Comparison of ENCODE assay signal across 8 cellular contexts in genomic region chr20:53751394-53752368, GRCh38.
DNase-seq lines count a peak whose midpoint lies in the region; ATAC-seq and TF ChIP-seq lines count a peak whose summit lies in the region.

No MANE protein-coding gene starts in this region.

- peaks cover 79% of the 10 kb centered on the region for H3K4me1 Mint-ChIP-seq in activated T-cell treated with anti-CD3 and anti-CD28 coated beads, Interleukin-2, amount 50 U/mL, for 24 hours (ENCODE audit: low read depth)

- H3K4me3 ChIP-seq in HUES64 (ENCODE audit: low read length) (no peak overlapping the region), transverse colon (no peak overlapping the region)

- H3K27me3 Mint-ChIP-seq in activated T-cell treated with anti-CD3 and anti-CD28 coated beads, Interleukin-2, amount 50 U/mL, for 24 hours: no peaks in the 10 kb centered on the region

- peak overlapping the region; percentile 59 for H3K4me3 Mint-ChIP-seq in activated T-cell treated with anti-CD3 and anti-CD28 coated beads, Interleukin-2, amount 50 U/mL, for 24 hours

- 59% methylated on average over 9 of the region's 11 CpGs for WGBS in HUES64
- 28 to 31% methylated on average over 9 to 11 of the region's 11 CpGs for WGBS in transverse colon (ENCODE audit: low coverage in 1 of 2), 2 donors

- no peak for TF ChIP-seq EP300 in transverse colon (IDR thresholded peaks at IDR 0.05; ENCODE audit: low read depth)

- H3K9me3 Mint-ChIP-seq in activated T-cell treated with anti-CD3 and anti-CD28 coated beads, Interleukin-2, amount 50 U/mL, for 24 hours: no peaks in the 10 kb centered on the region

- H3K27ac ChIP-seq in HUES64 (ENCODE audit: low read depth, low read length) (peak overlapping the region; percentile 58), transverse colon (peak overlapping the region; percentile 71 to 79 (median 76))

- TF ChIP-seq CTCF in transverse colon (IDR thresholded peaks at IDR 0.05): no peak

- ATAC-seq in GM21390 (IDR thresholded peaks at IDR 0.05; ENCODE audit: unreplicated experiment) (peak; percentile 77), left colon (peak; percentile 36)

- no peak for TF ChIP-seq POLR2A in transverse colon (IDR thresholded peaks at IDR 0.05)

- intact Hi-C loops in left colon (cut with DNase I, micrococcal nuclease): no loop called here
- intact Hi-C loops in transverse colon (cut with DNase I; ENCODE audit: low total_unique reads): no loop called here
- intact Hi-C loops in posterior cingulate gyrus (cut with DNase I): no loop called here

- in situ Hi-C loops in transverse colon (cut with MboI; ENCODE audit: low pct_ligation_motif_present in 1 of 4, low pct_unique_long_range_greater_than_20kb in 1 of 4, low sequenced_read_pairs in 3 of 4): no loop called here

- no peaks in the 10 kb centered on the region for H3K36me3 Mint-ChIP-seq in activated T-cell treated with anti-CD3 and anti-CD28 coated beads, Interleukin-2, amount 50 U/mL, for 24 hours (ENCODE audit: low read depth)

- H3K27ac Mint-ChIP-seq in activated T-cell treated with anti-CD3 and anti-CD28 coated beads, Interleukin-2, amount 50 U/mL, for 24 hours: peak overlapping the region; percentile 98

- DNase-seq in EL: peak; percentile 37
- peak; percentile 36 for DNase-seq in activated T-cell treated with anti-CD3 and anti-CD28 coated beads, Interleukin-2, amount 50 U/mL, for 24 hours
- DNase-seq in left colon: peak in 1 of 2 donors; percentile 27
- peak; percentile 26 for DNase-seq in transverse colon
- no peak for DNase-seq in posterior cingulate gyrus
- no peak for DNase-seq in hepatic stellate cell (ENCODE audit: low spot score)

- no peaks in the 10 kb centered on the region for H3K27me3 ChIP-seq in HUES64 (ENCODE audit: insufficient read depth, low read length)
- no peaks in the 10 kb centered on the region for H3K27me3 ChIP-seq in transverse colon

- H3K36me3 ChIP-seq in HUES64 (ENCODE audit: insufficient read depth, low read length): no peaks in the 10 kb centered on the region
- H3K36me3 ChIP-seq in transverse colon: no peaks in the 10 kb centered on the region

- no peaks in the 10 kb centered on the region for H3K9me3 ChIP-seq in HUES64 (ENCODE audit: insufficient read depth, low read depth, low read length)
- no peaks in the 10 kb centered on the region for H3K9me3 ChIP-seq in transverse colon

- peaks cover 51% of the 10 kb centered on the region for H3K4me1 ChIP-seq in HUES64 (ENCODE audit: insufficient read depth, low read length)
- H3K4me1 ChIP-seq in transverse colon: peaks cover 12 to 44% (median 32%) of the 10 kb centered on the region in 4 donors

- peak overlapping the region; percentile 11; the same call in 1 of the 2 replicates for H3K9ac ChIP-seq in HUES64 (ENCODE audit: low read depth, low read length)

Comparison
In these comparisons a context has a peak if more than half of its experiments do, and no peak if none do; other contexts are left out.
1. DNase-seq: peak in EL (single experiment), activated T-cell treated with anti-CD3 and anti-CD28 coated beads, Interleukin-2, amount 50 U/mL, for 24 hours (single experiment) and transverse colon (single experiment); none in posterior cingulate gyrus (0 of 10) and hepatic stellate cell (single experiment).